7 cellular contexts compared by ENCODE assay signal in the genomic region with DNA sequence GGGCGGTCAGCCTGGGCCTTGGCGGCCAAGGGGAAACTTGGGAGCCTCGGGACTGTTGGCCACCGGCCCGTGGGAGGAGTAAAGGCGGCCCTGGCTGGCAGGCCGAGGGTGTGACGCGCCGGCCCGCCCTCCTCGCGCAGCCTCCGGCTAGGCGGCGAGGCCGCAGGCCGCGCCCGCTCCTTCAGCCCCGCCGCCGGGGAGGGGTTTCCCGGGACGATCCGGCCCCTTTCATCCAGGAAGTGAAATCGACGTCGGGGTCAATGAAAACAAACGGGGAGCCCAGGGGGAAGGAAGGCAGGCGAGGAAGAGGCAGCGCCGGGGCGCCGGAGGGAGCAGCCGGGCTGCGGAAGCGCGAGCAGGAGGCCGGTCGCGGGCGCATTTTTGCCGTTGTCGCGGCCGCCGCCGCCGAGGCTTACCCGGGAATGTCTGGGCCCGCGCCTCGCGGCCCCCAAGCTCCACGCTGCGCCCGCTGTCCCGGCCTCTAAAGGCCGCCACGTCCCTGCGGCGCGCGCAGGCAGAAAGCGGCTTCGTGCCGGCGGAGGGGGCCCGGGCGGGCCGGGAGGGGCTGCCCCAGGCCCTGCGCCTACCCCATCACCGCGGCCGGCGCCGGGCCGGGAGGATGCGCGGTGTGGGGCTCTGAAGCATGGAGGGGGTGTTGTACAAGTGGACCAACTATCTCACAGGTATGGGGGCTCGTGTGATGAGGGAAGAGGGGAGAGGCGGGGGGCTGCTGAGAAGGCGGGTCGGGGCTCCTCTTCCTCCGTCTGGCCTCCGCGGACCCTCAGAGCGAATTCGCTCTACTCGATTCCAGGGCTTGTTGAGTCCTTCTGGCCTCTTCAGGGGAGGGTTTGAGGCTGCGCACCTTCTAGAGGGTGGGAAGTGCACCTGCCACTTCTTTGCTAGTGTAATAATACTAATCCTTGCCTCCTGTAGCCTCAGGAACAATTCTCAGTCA. TPM values are rescaled to one million over a fixed set of nuclear protein-coding genes. Genes with fewer than 3 reads are reported as not detected.
DNase-seq lines count a peak whose midpoint lies in the region; ATAC-seq, FAIRE-seq and TF ChIP-seq lines count a peak whose summit lies in the region.

PLEKHA3 (plus strand) TSS at position 231 of the 955 bp plus-strand sequence; CDS start at position 644, 413 bp downstream.

- H3K27ac Mint-ChIP-seq in astrocyte (ENCODE audit: unreplicated experiment): peak within 1 kb of the TSS; percentile 98

- H3K4me1 Mint-ChIP-seq in astrocyte (ENCODE audit: low read depth, unreplicated experiment): peaks cover 17% of the 10 kb centered on the region

- H3K9ac ChIP-seq in astrocyte (ENCODE audit: low read length): peak within 1 kb of the TSS; percentile 94

- H3K9me3 ChIP-seq in astrocyte (ENCODE audit: insufficient read depth, low read depth, low read length): no peaks in the 10 kb centered on the region

- peak within 1 kb of the TSS; percentile 93 for H3K27ac ChIP-seq in astrocyte (ENCODE audit: low read depth, low read length)

- peak within 1 kb of the TSS; percentile 31 for H2AFZ ChIP-seq in astrocyte (ENCODE audit: low read depth, low read length)

- DNase-seq in GM18507 (ENCODE audit: extremely low spot score, insufficient read length, low read depth): peak; percentile 71
- DNase-seq in NCI-H1930 (lab: John Stamatoyannopoulos, UW): peak; percentile 82 to 83
- DNase-seq in T-helper 22 cell (ENCODE audit: low read depth): peak; percentile 73
- peak; percentile 89 for DNase-seq in astrocyte (ENCODE audit: low read depth)
- DNase-seq in hepatic stellate cell (ENCODE audit: low spot score): peak; percentile 94
- DNase-seq in renal cortical epithelial cell (ENCODE audit: low read depth): peak; percentile 86

- peak within 1 kb of the TSS; percentile 96 for H3K4me3 Mint-ChIP-seq in astrocyte (ENCODE audit: unreplicated experiment)

- no peaks in the 10 kb centered on the region for H3K36me3 Mint-ChIP-seq in astrocyte (ENCODE audit: low read depth, unreplicated experiment)

- no peak for TF ChIP-seq CTCF in astrocyte (IDR thresholded peaks at IDR 0.05; ENCODE audit: insufficient read depth, low read depth, low read length)

- H3K4me1 ChIP-seq in astrocyte (ENCODE audit: insufficient read depth, low read length): peaks cover 33% of the 10 kb centered on the region

- peak; percentile 59 for ATAC-seq in HG02943 (IDR thresholded peaks at IDR 0.05; ENCODE audit: low read depth, unreplicated experiment)

- FAIRE-seq in GM18507 (lab: Jason Lieb, UNC) (peak; percentile 84), astrocyte (lab: Jason Lieb, UNC) (no peak)

- peak within 1 kb of the TSS; percentile 94 for H3K4me2 ChIP-seq in astrocyte (ENCODE audit: low read length)

- H3K9me3 Mint-ChIP-seq in astrocyte (ENCODE audit: unreplicated experiment): no peaks in the 10 kb centered on the region

- no peaks in the 10 kb centered on the region for H3K36me3 ChIP-seq in astrocyte (ENCODE audit: insufficient read depth, low read length)

- peaks cover 66% of the 10 kb centered on the region for H3K79me2 ChIP-seq in astrocyte (ENCODE audit: insufficient read depth, low read length)

- H3K27me3 ChIP-seq in astrocyte (ENCODE audit: insufficient read depth, low read length): no peaks in the 10 kb centered on the region

- peaks cover 41% of the 10 kb centered on the region for H4K20me1 ChIP-seq in astrocyte (ENCODE audit: insufficient read depth, low read length)

- H3K4me3 ChIP-seq in astrocyte (ENCODE audit: insufficient read depth, low read depth, low read length): peak within 1 kb of the TSS; percentile 98

- no peaks in the 10 kb centered on the region for H3K27me3 Mint-ChIP-seq in astrocyte (ENCODE audit: low read depth, unreplicated experiment)

RNA-seq across cellular contexts. Expression of gene PLEKHA3, which starts in this region (rescaled TPM):
- total RNA-seq in astrocyte: 41.0 and 42.1 TPM in 2 replicates
- 5.7 and 22.8 TPM in 2 replicates for total RNA-seq in renal cortical epithelial cell

Comparison
In these comparisons a context has a peak if more than half of its experiments do, and no peak if none do; other contexts are left out.
1. Peak in every context shown above with its lines: DNase-seq, ATAC-seq, H3K4me3 ChIP-seq and H3K27ac ChIP-seq.